Comparison of ENCODE assay signal across 8 cellular contexts in genomic region chr12:110613422-110613770, GRCh38. TPM values are rescaled to one million over a fixed set of nuclear protein-coding genes. Genes with fewer than 3 reads are reported as not detected.
DNase-seq lines count a peak whose midpoint lies in the region; ATAC-seq and TF ChIP-seq lines count a peak whose summit lies in the region.
"Not testable (repeated sequence)": the region's sequence is repeated elsewhere in the genome, so short reads cannot be mapped to it uniquely, and the experiment has no call there.

No MANE protein-coding gene starts in this region.

- not testable (repeated sequence) for TF ChIP-seq POLR2A in esophagus muscularis mucosa (IDR thresholded peaks at IDR 0.05; ENCODE audit: low read depth); suprapubic skin (IDR thresholded peaks at IDR 0.05)

- 75% methylated on average over 10 of the region's 12 CpGs for WGBS in HUES64
- WGBS in esophagus muscularis mucosa: 63% methylated on average over 12 of the region's 12 CpGs
- 73% methylated on average over 12 of the region's 12 CpGs for WGBS in suprapubic skin

- not testable (repeated sequence) for H3K27me3 Mint-ChIP-seq in CD4-positive, CD25-positive, alpha-beta regulatory T cell; T-helper 17 cell

- H3K4me3 ChIP-seq in CD4-positive, CD25-positive, alpha-beta regulatory T cell (ENCODE audit: low read depth, low read length): peak overlapping the region; percentile 68
- H3K4me3 ChIP-seq in HUES64 (ENCODE audit: low read length): peak overlapping the region; percentile 73
- H3K4me3 ChIP-seq in astrocyte of the cerebellum (ENCODE audit: low read depth, low read length): peak overlapping the region; percentile 67
- H3K4me3 ChIP-seq in esophagus muscularis mucosa: peak overlapping the region; percentile 72 to 84 (median 78)
- H3K4me3 ChIP-seq in neutrophil (ENCODE audit: low read depth in 1 of 2, low read length in 1 of 2): peak overlapping the region; percentile 70 to 81
- H3K4me3 ChIP-seq in suprapubic skin: peak overlapping the region; percentile 77

- not testable (repeated sequence) for H3K36me3 Mint-ChIP-seq in CD4-positive, CD25-positive, alpha-beta regulatory T cell; T-helper 17 cell (ENCODE audit: low read depth)

- TF ChIP-seq EP300 in esophagus muscularis mucosa (IDR thresholded peaks at IDR 0.05); suprapubic skin (IDR thresholded peaks at IDR 0.05): not testable (repeated sequence)

- H3K9me3 Mint-ChIP-seq in CD4-positive, CD25-positive, alpha-beta regulatory T cell: not testable (repeated sequence)

- H3K27ac ChIP-seq in CD4-positive, CD25-positive, alpha-beta regulatory T cell (ENCODE audit: insufficient read depth, low read length, poor library complexity, severe bottlenecking): peak overlapping the region; percentile 78
- H3K27ac ChIP-seq in HUES64 (ENCODE audit: low read depth, low read length); suprapubic skin: not testable (repeated sequence)
- H3K27ac ChIP-seq in esophagus muscularis mucosa (replicated peaks in 1 of 4) (peak overlapping the region; percentile 76 to 78 (median 76)), neutrophil (peak overlapping the region; percentile 82)

- H3K4me1 ChIP-seq in CD4-positive, CD25-positive, alpha-beta regulatory T cell (ENCODE audit: control insufficient read depth, insufficient read depth, low read length, poor library complexity, severe bottlenecking); HUES64 (ENCODE audit: insufficient read depth, low read length): not testable (repeated sequence)
- H3K4me1 ChIP-seq in esophagus muscularis mucosa (peaks cover 10 to 24% (median 19%) of the 10 kb centered on the region in 4 donors), neutrophil (ENCODE audit: control insufficient read depth in 1 of 2, insufficient read depth in 1 of 2, low read depth in 1 of 2, low read length in 1 of 2) (peaks cover 10 to 13% of the 10 kb centered on the region in 2 experiments), suprapubic skin (peaks cover 15% of the 10 kb centered on the region)

- H3K4me3 Mint-ChIP-seq in CD4-positive, CD25-positive, alpha-beta regulatory T cell: peak overlapping the region; percentile 87 to 95 (median 89)
- peak overlapping the region; percentile 86 for H3K4me3 Mint-ChIP-seq in T-helper 17 cell

- intact Hi-C loops in esophagus muscularis mucosa (cut with DNase I): loop anchor here (5.0 to 10.0 kb wide), 2 partner anchors 161 to 271 kb away; partner anchors contain the start of gene ARPC3
- intact Hi-C loops in left colon (cut with DNase I, micrococcal nuclease): not testable (repeated sequence)

- peak overlapping the region; percentile 72 for H3K9ac ChIP-seq in HUES64 (ENCODE audit: low read depth, low read length)

- H3K27ac Mint-ChIP-seq in CD4-positive, CD25-positive, alpha-beta regulatory T cell: peak overlapping the region in 2 of 3 donors; percentile 85 to 90
- not testable (repeated sequence) for H3K27ac Mint-ChIP-seq in T-helper 17 cell

- not testable (repeated sequence) for ATAC-seq in CD4-positive, CD25-positive, alpha-beta regulatory T cell (ENCODE audit: low read depth in 2 of 2); T-helper 17 cell
- ATAC-seq in left colon: peak; percentile 0

- peaks cover 5 to 22% (median 10%) of the 10 kb centered on the region in 4 donors for H3K4me1 Mint-ChIP-seq in CD4-positive, CD25-positive, alpha-beta regulatory T cell
- not testable (repeated sequence) for H3K4me1 Mint-ChIP-seq in T-helper 17 cell

- in situ Hi-C loops in astrocyte of the cerebellum (cut with HindIII; ENCODE audit: low sequenced_read_pairs): not testable (repeated sequence)

- not testable (repeated sequence) for TF ChIP-seq CTCF in astrocyte of the cerebellum (IDR thresholded peaks at IDR 0.05; ENCODE audit: low read depth, low read length, missing control alignments); esophagus muscularis mucosa (IDR thresholded peaks at IDR 0.05); neutrophil (IDR thresholded peaks at IDR 0.05); suprapubic skin (IDR thresholded peaks at IDR 0.05)

- not testable (repeated sequence) for H3K9me3 ChIP-seq in CD4-positive, CD25-positive, alpha-beta regulatory T cell (ENCODE audit: control insufficient read depth in 2 of 2, low read length in 2 of 2); HUES64 (ENCODE audit: insufficient read depth, low read depth, low read length); T-helper 17 cell (ENCODE audit: control insufficient read depth, low read length, poor library complexity, severe bottlenecking); esophagus muscularis mucosa; neutrophil; suprapubic skin

- H3K27me3 ChIP-seq in CD4-positive, CD25-positive, alpha-beta regulatory T cell (ENCODE audit: control insufficient read depth, insufficient read depth, low read length); HUES64 (ENCODE audit: insufficient read depth, low read length); esophagus muscularis mucosa; neutrophil; suprapubic skin: not testable (repeated sequence)

- DNase-seq in CD4-positive, CD25-positive, alpha-beta regulatory T cell; T-helper 17 cell; astrocyte of the cerebellum (ENCODE audit: low read depth); esophagus muscularis mucosa (ENCODE audit: extremely low spot score); left colon; suprapubic skin (ENCODE audit: low spot score in 2 of 2): not testable (repeated sequence)

- not testable (repeated sequence) for H3K36me3 ChIP-seq in CD4-positive, CD25-positive, alpha-beta regulatory T cell (ENCODE audit: control insufficient read depth, insufficient read depth, low read length); HUES64 (ENCODE audit: insufficient read depth, low read length); esophagus muscularis mucosa; neutrophil; suprapubic skin

RNA-seq across cellular contexts. Expression of gene TCTN1, which starts 0.5 kb away (rescaled TPM):
- 1.6 TPM for total RNA-seq in CD4-positive, CD25-positive, alpha-beta regulatory T cell
- 1 to 10 TPM; 2.7 to 5.8 (median 4.0) TPM for polyA plus RNA-seq in CD4-positive, CD25-positive, alpha-beta regulatory T cell
- polyA plus RNA-seq in HUES64 (2013, experiment 1 of 2): 14.2 TPM
- polyA plus RNA-seq in HUES64 (2013, experiment 2 of 2): 15.2 TPM
- total RNA-seq in T-helper 17 cell (1 to 10 TPM; 5.0 to 8.5 TPM), esophagus muscularis mucosa (10 to 100 TPM; 17.4 to 26.2 (median 21.4) TPM), left colon (1 to 10 TPM; 8.0 to 9.1 TPM), suprapubic skin (10 to 100 TPM; 18.9 to 46.4 (median 28.4) TPM)

RNA-seq across cellular contexts. Expression of gene PPTC7, which starts 30.3 kb away (rescaled TPM):
- total RNA-seq in CD4-positive, CD25-positive, alpha-beta regulatory T cell: 42.3 TPM
- 10 to 100 TPM in 1 of 4 donors, 1 to 10 TPM in 3; 6.7 to 10.3 (median 8.4) TPM for polyA plus RNA-seq in CD4-positive, CD25-positive, alpha-beta regulatory T cell
- 11.0 TPM for polyA plus RNA-seq in HUES64 (2013, experiment 1 of 2)
- 10.7 TPM for polyA plus RNA-seq in HUES64 (2013, experiment 2 of 2)
- total RNA-seq in T-helper 17 cell (10 to 100 TPM; 45.5 to 49.4 TPM), esophagus muscularis mucosa (10 to 100 TPM; 36.6 to 55.6 (median 53.2) TPM), left colon (10 to 100 TPM; 30.7 to 32.4 TPM), suprapubic skin (10 to 100 TPM; 24.6 to 36.6 (median 29.1) TPM)
